ENCODE assay signal across 1 cellular context in the genomic region with DNA sequence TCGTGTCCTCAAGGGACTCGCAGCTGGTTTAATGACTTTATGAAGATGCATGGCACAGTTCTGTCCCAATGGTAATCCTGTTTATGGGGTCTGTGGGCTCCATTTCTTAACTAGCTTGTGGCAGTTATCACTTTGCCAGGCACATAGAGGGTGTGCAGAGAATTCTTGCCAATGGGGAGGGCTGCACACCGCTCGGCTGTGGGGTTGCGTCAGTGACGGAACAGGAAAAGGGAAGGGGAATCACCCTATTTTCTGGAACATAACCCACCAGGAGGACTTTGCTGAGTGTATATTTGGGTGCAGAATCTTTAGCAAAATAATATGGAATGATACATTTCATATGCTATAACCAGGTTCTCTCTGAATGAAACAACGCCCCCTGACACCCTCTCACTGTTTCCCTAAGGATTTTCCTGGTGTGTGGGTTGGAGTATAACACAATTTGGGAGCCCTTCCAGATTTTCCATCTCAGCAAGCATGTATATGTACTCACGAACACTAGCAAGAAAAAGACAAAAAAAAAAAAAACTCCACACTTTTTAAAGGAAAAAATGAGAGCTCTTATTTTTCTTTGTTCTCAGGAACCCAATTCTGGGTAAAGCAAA.
TF ChIP-seq lines count a peak whose summit lies in the region.

No MANE protein-coding gene starts in this region.

TF ChIP-seq in GM23338, 12 proteins besides CTCF, POLR2A, EP300 and RAD21 (continued from another document):
- TF ChIP-seq, protein P1, sequence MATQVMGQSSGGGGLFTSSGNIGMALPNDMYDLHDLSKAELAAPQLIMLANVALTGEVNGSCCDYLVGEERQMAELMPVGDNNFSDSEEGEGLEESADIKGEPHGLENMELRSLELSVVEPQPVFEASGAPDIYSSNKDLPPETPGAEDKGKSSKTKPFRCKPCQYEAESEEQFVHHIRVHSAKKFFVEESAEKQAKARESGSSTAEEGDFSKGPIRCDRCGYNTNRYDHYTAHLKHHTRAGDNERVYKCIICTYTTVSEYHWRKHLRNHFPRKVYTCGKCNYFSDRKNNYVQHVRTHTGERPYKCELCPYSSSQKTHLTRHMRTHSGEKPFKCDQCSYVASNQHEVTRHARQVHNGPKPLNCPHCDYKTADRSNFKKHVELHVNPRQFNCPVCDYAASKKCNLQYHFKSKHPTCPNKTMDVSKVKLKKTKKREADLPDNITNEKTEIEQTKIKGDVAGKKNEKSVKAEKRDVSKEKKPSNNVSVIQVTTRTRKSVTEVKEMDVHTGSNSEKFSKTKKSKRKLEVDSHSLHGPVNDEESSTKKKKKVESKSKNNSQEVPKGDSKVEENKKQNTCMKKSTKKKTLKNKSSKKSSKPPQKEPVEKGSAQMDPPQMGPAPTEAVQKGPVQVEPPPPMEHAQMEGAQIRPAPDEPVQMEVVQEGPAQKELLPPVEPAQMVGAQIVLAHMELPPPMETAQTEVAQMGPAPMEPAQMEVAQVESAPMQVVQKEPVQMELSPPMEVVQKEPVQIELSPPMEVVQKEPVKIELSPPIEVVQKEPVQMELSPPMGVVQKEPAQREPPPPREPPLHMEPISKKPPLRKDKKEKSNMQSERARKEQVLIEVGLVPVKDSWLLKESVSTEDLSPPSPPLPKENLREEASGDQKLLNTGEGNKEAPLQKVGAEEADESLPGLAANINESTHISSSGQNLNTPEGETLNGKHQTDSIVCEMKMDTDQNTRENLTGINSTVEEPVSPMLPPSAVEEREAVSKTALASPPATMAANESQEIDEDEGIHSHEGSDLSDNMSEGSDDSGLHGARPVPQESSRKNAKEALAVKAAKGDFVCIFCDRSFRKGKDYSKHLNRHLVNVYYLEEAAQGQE (IDR thresholded peaks at IDR 0.05; ENCODE audit: unreplicated experiment): no peak
- TF ChIP-seq JUNB (IDR thresholded peaks at IDR 0.05; ENCODE audit: unreplicated experiment) (no peak), ZNF114 (CRISPR knock-in tag; IDR thresholded peaks at IDR 0.05) (no peak), ZNF331 (CRISPR knock-in tag; IDR thresholded peaks at IDR 0.05; ENCODE audit: low read depth) (no peak), EZH2 (IDR thresholded peaks at IDR 0.05; ENCODE audit: low read depth, unreplicated experiment) (no peak), CREB1 (CRISPR knock-in tag; IDR thresholded peaks at IDR 0.05; ENCODE audit: low read depth) (no peak), ETS1 (IDR thresholded peaks at IDR 0.05) (no peak), NANOG (IDR thresholded peaks at IDR 0.05; ENCODE audit: borderline replicate concordance) (no peak), STAT1 (IDR thresholded peaks at IDR 0.05; ENCODE audit: unreplicated experiment) (no peak), EZH2phosphoT487 (IDR thresholded peaks at IDR 0.05; ENCODE audit: unreplicated experiment) (no peak), ZNF462 (CRISPR knock-in tag; IDR thresholded peaks at IDR 0.05) (no peak)
